25 cellular contexts compared by ENCODE assay signal in genomic region chr2:169714699-169715098, GRCh38.
A peak's percentile ranks its signal among the peaks of the same experiment; 100 is the strongest.
DNase-seq lines count a peak whose midpoint lies in the region; ATAC-seq and TF ChIP-seq lines count a peak whose summit lies in the region.
"Had no signal": no experiment of that assay in that cellular context is flagged by ENCODE, and none has a peak within 500 bp of the region (broad histone marks: within the 10 kb centered on the region; RNA-seq: fewer than 3 reads in every experiment).

No MANE protein-coding gene starts in this region.

- no peak for TF ChIP-seq CTCF in VCaP (conservative IDR thresholded peaks at IDR 0.05)

- DNase-seq in EL (peak; percentile 56), medulla oblongata (ENCODE audit: extremely low spot score) (peak; percentile 80), superior temporal gyrus (ENCODE audit: extremely low spot score) (peak; percentile 80), T-helper 2 cell (no peak)
- no peak for DNase-seq in central memory CD4-positive, alpha-beta T cell
- DNase-seq: activated CD4-positive, alpha-beta T cell treated with anti-CD3 and anti-CD28 coated beads for 48 hours; activated naive CD4-positive, alpha-beta T cell treated with Interleukin-2 at 50 U/mL for 16 hours; activated T-cell treated with anti-CD3 and anti-CD28 coated beads, Interleukin-2, amount 50 U/mL, for 72 hours; amniotic stem cell; CD8-positive, alpha-beta T cell; effector memory CD8-positive, alpha-beta T cell; H7; naive B cell; NCI-H1092; NCI-H187; NCI-H2171 treated with DMSO at 0.1 percent for 48 hours; NCI-H524 treated with DMSO at 0.1 percent for 48 hours; stimulated activated CD4-positive, alpha-beta T cell treated with anti-CD3 and anti-CD28 coated beads, Interleukin-12 subunit alpha, Interleukin-12 subunit beta, amount 100 ng/mL, for 4 hours; stimulated activated CD4-positive, alpha-beta T cell treated with anti-CD3 and anti-CD28 coated beads, Interleukin-4, amount 100 ng/mL, for 4 hours; stimulated activated naive CD4-positive, alpha-beta T cell treated with Interleukin-2 at 50 U/mL for 16 hours; tibial artery had no signal

- ATAC-seq in HG02678 (IDR thresholded peaks at IDR 0.05; ENCODE audit: unreplicated experiment) = no peak
- ATAC-seq: activated T-cell treated with anti-CD3 and anti-CD28 coated beads, Interleukin-2, amount 50 U/mL, for 72 hours; CD8-positive, alpha-beta T cell; effector memory CD8-positive, alpha-beta T cell; GM12878 had no signal

- peak overlapping the region; percentile 97 for H3K27ac ChIP-seq in VCaP
- H3K27ac ChIP-seq: SJSA1, tibial artery had no signal

Comparison
In these comparisons a context has a peak if more than half of its experiments do, and no peak if none do; other contexts are left out.
1. DNase-seq: peak in EL (single experiment), medulla oblongata (single experiment) and superior temporal gyrus (single experiment); none in T-helper 2 cell (0 of 5) and central memory CD4-positive, alpha-beta T cell (single experiment).